Comparison of ENCODE assay signal across 31 cellular contexts in the genomic region with DNA sequence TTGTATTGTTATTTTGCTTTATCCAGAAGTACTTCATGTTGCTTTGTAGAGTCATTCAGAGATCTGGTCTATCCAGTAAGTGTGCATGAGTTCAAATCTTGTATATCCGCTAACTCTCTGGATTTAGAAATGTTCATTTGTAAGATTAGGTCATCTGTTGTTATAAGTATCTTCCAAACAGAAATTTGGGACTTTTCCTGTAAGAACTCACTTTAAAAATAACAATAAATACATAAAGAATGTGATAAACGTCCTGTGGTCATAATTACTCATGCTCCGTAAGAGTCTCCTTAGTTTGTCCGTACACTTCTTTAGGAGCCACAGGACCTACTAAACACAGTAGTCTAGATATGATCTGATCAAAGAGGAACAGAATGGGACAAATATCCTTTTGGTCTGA.
"Had no signal": no experiment of that assay in that cellular context is flagged by ENCODE, and none has a peak within 500 bp of the region (broad histone marks: within the 10 kb centered on the region; RNA-seq: fewer than 3 reads in every experiment).

No MANE protein-coding gene starts in this region.

- H3K9me3 Mint-ChIP-seq: activated CD8-positive, alpha-beta T cell treated with anti-CD3 and anti-CD28 coated beads for 36 hours; T-helper 2 cell treated with Interferon-gamma antibody and Interleukin-4, amounts not matched to agents 5 μg/mL and 100 μg/mL, for 36 hours had no signal

- H3K4me3 Mint-ChIP-seq: activated CD4-positive, alpha-beta T cell treated with anti-CD3 and anti-CD28 coated beads, Interleukin-2, amount 10 ng/mL, durations not matched to agents 24 days and 14 days; activated CD8-positive, alpha-beta T cell treated with anti-CD3 and anti-CD28 coated beads for 36 hours; activated naive CD4-positive, alpha-beta T cell treated with anti-CD3 and anti-CD28 coated beads, Interleukin-2, amount 10 ng/mL, durations not matched to agents 7 days and 5 days; activated naive CD8-positive, alpha-beta T cell; activated naive CD8-positive, alpha-beta T cell treated with anti-CD3 and anti-CD28 coated beads, Interleukin-2, amount 50 U/mL, for 24 hours; activated T-cell treated with anti-CD3 and anti-CD28 coated beads, Interleukin-2, amount 50 U/mL, for 72 hours; T-helper 1 cell treated with Interleukin-12 subunit alpha and Interleukin-12 subunit beta and Interleukin-4 antibody, amounts not matched to agents 30 μg/mL and 1 μg/mL, for 36 hours; T-helper 2 cell treated with Interferon-gamma antibody and Interleukin-4, amounts not matched to agents 5 μg/mL and 100 μg/mL, for 36 hours had no signal

- H3K9me3 ChIP-seq: body of pancreas, MG63, Peyer's patch, SJSA1, SK-N-SH had no signal

- H3K36me3 Mint-ChIP-seq: activated naive CD4-positive, alpha-beta T cell treated with anti-CD3 and anti-CD28 coated beads, Interleukin-2, amount 10 ng/mL, durations not matched to agents 7 days and 5 days; activated naive CD8-positive, alpha-beta T cell had no signal

- H3K27ac ChIP-seq: body of pancreas, KMS-11, Peyer's patch, SJSA1 had no signal

- H3K27me3 ChIP-seq: body of pancreas, MG63, Peyer's patch, SJSA1 had no signal

- H3K27ac Mint-ChIP-seq: activated CD4-positive, alpha-beta T cell treated with anti-CD3 and anti-CD28 coated beads, Interleukin-2, amount 10 ng/mL, durations not matched to agents 24 days and 14 days; activated CD8-positive, alpha-beta T cell treated with anti-CD3 and anti-CD28 coated beads for 36 hours; activated naive CD4-positive, alpha-beta T cell treated with anti-CD3 and anti-CD28 coated beads, Interleukin-2, amount 10 ng/mL, durations not matched to agents 7 days and 5 days; activated naive CD8-positive, alpha-beta T cell; activated naive CD8-positive, alpha-beta T cell treated with anti-CD3 and anti-CD28 coated beads, Interleukin-2, amount 50 U/mL, for 24 hours; activated T-cell treated with anti-CD3 and anti-CD28 coated beads, Interleukin-2, amount 50 U/mL, for 72 hours; activated T-helper 2 cell treated with anti-CD3 and anti-CD28 coated beads, Interferon-gamma antibody, Interleukin-2, Interleukin-4, amounts not matched to agents 10 μg/mL and 5 μg/mL and 100 μg/mL, durations not matched to agents 14 hours and 24 hours and 36 hours; T-helper 1 cell treated with Interleukin-12 subunit alpha and Interleukin-12 subunit beta and Interleukin-4 antibody, amounts not matched to agents 30 μg/mL and 1 μg/mL, for 36 hours; T-helper 2 cell treated with Interferon-gamma antibody and Interleukin-4, amounts not matched to agents 5 μg/mL and 100 μg/mL, for 36 hours had no signal

- H3K36me3 ChIP-seq: MG63, Peyer's patch, SJSA1 had no signal

- ATAC-seq: activated CD8-positive, alpha-beta T cell treated with anti-CD3 and anti-CD28 coated beads for 36 hours; activated naive CD8-positive, alpha-beta T cell treated with anti-CD3 and anti-CD28 coated beads, Interleukin-2, amount 50 U/mL, for 24 hours; activated T-cell treated with anti-CD3 and anti-CD28 coated beads, Interleukin-2, amount 50 U/mL, for 72 hours; body of pancreas had no signal

- H3K4me1 ChIP-seq: body of pancreas, Peyer's patch, SJSA1 had no signal

- H3K4me1 Mint-ChIP-seq: activated CD4-positive, alpha-beta T cell treated with anti-CD3 and anti-CD28 coated beads, Interleukin-2, amount 10 ng/mL, durations not matched to agents 24 days and 14 days; activated naive CD4-positive, alpha-beta T cell treated with anti-CD3 and anti-CD28 coated beads, Interleukin-2, amount 10 ng/mL, durations not matched to agents 7 days and 5 days; activated naive CD8-positive, alpha-beta T cell treated with anti-CD3 and anti-CD28 coated beads, Interleukin-2, amount 50 U/mL, for 24 hours had no signal

- DNase-seq: activated CD4-positive, alpha-beta T cell treated with anti-CD3 and anti-CD28 coated beads, Interleukin-2, amount 10 ng/mL, durations not matched to agents 24 days and 14 days; activated CD4-positive, alpha-beta T cell treated with anti-CD3 and anti-CD28 coated beads, Interleukin-2, amount 50 U/mL, for 4 hours; activated CD8-positive, alpha-beta T cell treated with anti-CD3 and anti-CD28 coated beads for 36 hours; activated naive CD4-positive, alpha-beta T cell treated with anti-CD3 and anti-CD28 coated beads, Interleukin-2, amount 10 ng/mL, durations not matched to agents 7 days and 5 days; activated naive CD8-positive, alpha-beta T cell treated with anti-CD3 and anti-CD28 coated beads, Interleukin-2, amount 50 U/mL, for 24 hours; activated T-cell treated with anti-CD3 and anti-CD28 coated beads, Interleukin-2, amount 50 U/mL, for 1 hour; activated T-cell treated with anti-CD3 and anti-CD28 coated beads, Interleukin-2, amount 50 U/mL, for 72 hours; amniotic stem cell; aorta; body of pancreas; caudate nucleus; cerebellar nuclear complex; MG63; NCI-H1048; NCI-H1105 treated with DMSO at 0.1 percent for 48 hours; NCI-H1436; NCI-H1694; NCI-H1930; NCI-H2081 treated with DMSO at 0.1 percent for 48 hours; NCI-H345; NCI-H524 treated with DMSO at 0.1 percent for 48 hours; Peyer's patch; RPMI8226; SHP77 treated with DMSO at 0.1 percent for 48 hours; SK-N-SH had no signal

- H3K27me3 Mint-ChIP-seq: activated CD4-positive, alpha-beta T cell treated with anti-CD3 and anti-CD28 coated beads, Interleukin-2, amount 10 ng/mL, durations not matched to agents 24 days and 14 days; activated CD8-positive, alpha-beta T cell treated with anti-CD3 and anti-CD28 coated beads for 36 hours; activated naive CD4-positive, alpha-beta T cell treated with anti-CD3 and anti-CD28 coated beads, Interleukin-2, amount 10 ng/mL, durations not matched to agents 7 days and 5 days; activated naive CD8-positive, alpha-beta T cell; activated naive CD8-positive, alpha-beta T cell treated with anti-CD3 and anti-CD28 coated beads, Interleukin-2, amount 50 U/mL, for 24 hours had no signal

- H3K4me3 ChIP-seq: body of pancreas, MG63, Peyer's patch, SJSA1 had no signal
